In the genomic region with DNA sequence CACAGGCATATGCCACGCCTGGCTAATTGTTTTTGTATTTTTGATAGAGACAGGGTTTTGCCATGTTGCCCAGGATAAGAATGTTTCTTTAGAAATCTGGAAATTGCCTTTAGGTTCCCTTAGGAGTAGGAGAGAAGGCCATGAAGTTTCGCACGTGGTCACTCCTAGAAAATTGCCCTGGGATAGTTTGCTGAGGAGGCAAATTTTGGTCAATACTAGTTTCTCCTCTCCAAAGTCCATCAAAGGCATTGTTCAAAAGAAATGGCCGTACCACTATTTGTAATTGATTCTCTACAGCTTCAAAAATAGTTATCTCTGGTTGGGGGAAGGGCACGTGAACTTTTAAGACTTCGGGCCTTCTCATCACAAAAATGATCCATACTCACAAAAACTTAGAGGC, we compare ENCODE assay signal across 9 cellular contexts. TPM values are rescaled to one million over a fixed set of nuclear protein-coding genes. Genes with fewer than 3 reads are reported as not detected.
DNase-seq lines count a peak whose midpoint lies in the region; ATAC-seq and TF ChIP-seq lines count a peak whose summit lies in the region.
"Had no signal": no experiment of that assay in that cellular context is flagged by ENCODE, and none has a peak within 500 bp of the region (broad histone marks: within the 10 kb centered on the region; RNA-seq: fewer than 3 reads in every experiment).

No MANE protein-coding gene starts in this region.

- H3K79me2 ChIP-seq in OCI-LY7 (ENCODE audit: insufficient read depth, low read depth, low read length): peaks cover 29% of the 10 kb centered on the region

- intact Hi-C loops in MCF 10A (cut with micrococcal nuclease) (loop anchor here (1.0 to 10.0 kb wide), 4 partner anchors 71 to 276 kb away; partner anchors contain the start of genes AK6, CCDC125, CENPH and RAD17), breast epithelium (cut with DNase I; ENCODE audit: low total_unique reads) (no loop called here), OCI-LY7 (cut with micrococcal nuclease; ENCODE audit: unreplicated experiment) (loop anchor here (1.0 to 5.0 kb wide), 4 partner anchors 74 to 319 kb away; partner anchors contain the start of genes CCDC125 and CCNB1), gastrocnemius medialis (cut with DNase I; ENCODE audit: low total_unique reads) (loop anchor here (1.0 to 10.0 kb wide), 5 partner anchors 124 to 1838 kb away; partner anchors contain the start of genes AK6, CCDC125, CDK7 and RAD17)

- H3K4me1 ChIP-seq in breast epithelium (peaks cover 0 to 4% of the 10 kb centered on the region in 2 donors), OCI-LY7 (ENCODE audit: insufficient read depth, low read length, poor library complexity, severe bottlenecking) (peaks cover 14% of the 10 kb centered on the region), gastrocnemius medialis (peaks cover 15 to 16% of the 10 kb centered on the region in 2 donors)

- H3K9me3 Mint-ChIP-seq in MCF 10A (ENCODE audit: unreplicated experiment): no peaks in the 10 kb centered on the region
- no peaks in the 10 kb centered on the region for H3K9me3 Mint-ChIP-seq in endothelial cell (ENCODE audit: unreplicated experiment)
- H3K9me3 Mint-ChIP-seq in stimulated activated effector memory CD8-positive, alpha-beta T cell treated with anti-CD3 and anti-CD28 coated beads, Interleukin-12 subunit alpha, Interleukin-12 subunit beta, amount 100 ng/mL, for 72 hours: no peaks in the 10 kb centered on the region

- H3K27me3 Mint-ChIP-seq in MCF 10A (ENCODE audit: insufficient read depth, unreplicated experiment) (no peaks in the 10 kb centered on the region), endothelial cell (ENCODE audit: unreplicated experiment) (peaks cover 10% of the 10 kb centered on the region)

- peak overlapping the region; percentile 92 for H3K27ac Mint-ChIP-seq in MCF 10A (ENCODE audit: low read depth, unreplicated experiment)
- no peak overlapping the region for H3K27ac Mint-ChIP-seq in endothelial cell (ENCODE audit: unreplicated experiment)
- H3K27ac Mint-ChIP-seq in stimulated activated effector memory CD8-positive, alpha-beta T cell treated with anti-CD3 and anti-CD28 coated beads, Interleukin-12 subunit alpha, Interleukin-12 subunit beta, amount 100 ng/mL, for 72 hours: no peak overlapping the region

- H3K4me2 ChIP-seq in OCI-LY7 (ENCODE audit: low read length): no peak overlapping the region

- H2AFZ ChIP-seq in OCI-LY7 (ENCODE audit: low read length): peak overlapping the region; percentile 80; the same call in 1 of the 2 replicates

- H3K4me3 ChIP-seq in breast epithelium: no peak overlapping the region
- H3K4me3 ChIP-seq in OCI-LY7 (ENCODE audit: low read depth, low read length, poor library complexity, severe bottlenecking): no peak overlapping the region
- H3K4me3 ChIP-seq in gastrocnemius medialis: no peak overlapping the region
- H3K4me3 ChIP-seq: thyroid gland had no signal

- CTCF ChIA-PET in MCF 10A (lab: Yijun Ruan, JAX): interaction anchor here (0.5 to 3.2 kb wide), 26 partner anchors 10 to 1977 kb away, joined by 3 to 13 read pairs (median 5); partner anchors contain the start of genes AK6, CDK7, CENPH and RAD17
- CTCF ChIA-PET in OCI-LY7 (lab: Charles Lee; ENCODE audit: unreplicated experiment): interaction anchor here (0.7 to 1.3 kb wide), 3 partner anchors 9 to 280 kb away, joined by 3 to 6 read pairs (median 3); no protein-coding TSS in a partner anchor

- H3K9me2 ChIP-seq in OCI-LY7 (ENCODE audit: insufficient read depth, low read length): no peaks in the 10 kb centered on the region

- ATAC-seq in stimulated activated effector memory CD8-positive, alpha-beta T cell treated with anti-CD3 and anti-CD28 coated beads, Interleukin-12 subunit alpha, Interleukin-12 subunit beta, amount 100 ng/mL, for 72 hours: no peak
- ATAC-seq in gastrocnemius medialis: no peak

- BruUV-seq in MCF 10A (replicated peaks; lab: Mats Ljungman, UMichigan) (no TSS peak), OCI-LY7 (replicated peaks; lab: Mats Ljungman, UMichigan) (no TSS peak)

- in situ Hi-C loops in gastrocnemius medialis (cut with MboI; ENCODE audit: low sequenced_read_pairs in 4 of 4): loop anchor here (10.0 to 25.0 kb wide), 5 partner anchors 72 to 282 kb away; partner anchors contain the start of genes AK6 (in 2 of the 4), CCNB1 (in 2 of the 4), RAD17 (in 2 of the 4) and TAF9 (in 2 of the 4)

- H3K27ac ChIP-seq in breast epithelium (no peak overlapping the region), OCI-LY7 (ENCODE audit: low read depth, low read length, poor library complexity, severe bottlenecking) (no peak overlapping the region), gastrocnemius medialis (peak overlapping the region in 1 of 4 donors; percentile 63)
- H3K27ac ChIP-seq: thyroid gland had no signal

- DNase-seq in MCF 10A (ENCODE audit: unreplicated experiment) (no peak), breast epithelium (ENCODE audit: low spot score in 2 of 2) (no peak), OCI-LY7 (ENCODE audit: low spot score) (no peak), endothelial cell (ENCODE audit: low spot score) (no peak), NK-92 (lab: John Stamatoyannopoulos, UW; ENCODE audit: unreplicated experiment) (no peak), Ammon's horn (ENCODE audit: low spot score) (no peak), gastrocnemius medialis (no peak)
- no peak for DNase-seq in stimulated activated effector memory CD8-positive, alpha-beta T cell treated with anti-CD3 and anti-CD28 coated beads, Interleukin-12 subunit alpha, Interleukin-12 subunit beta, amount 100 ng/mL, for 72 hours (ENCODE audit: low spot score in 2 of 2)

- H3K4me1 Mint-ChIP-seq in MCF 10A (ENCODE audit: insufficient read depth, unreplicated experiment) (peaks cover 16% of the 10 kb centered on the region), endothelial cell (ENCODE audit: unreplicated experiment) (peaks cover 15% of the 10 kb centered on the region)
- peaks cover 10% of the 10 kb centered on the region for H3K4me1 Mint-ChIP-seq in stimulated activated effector memory CD8-positive, alpha-beta T cell treated with anti-CD3 and anti-CD28 coated beads, Interleukin-12 subunit alpha, Interleukin-12 subunit beta, amount 100 ng/mL, for 72 hours

- POLR2A ChIA-PET in MCF 10A (lab: Yijun Ruan, JAX) (interaction anchor here (0.6 to 2.5 kb wide), 18 partner anchors 9 to 424 kb away, joined by 3 to 21 read pairs (median 5); partner anchors contain the start of genes AK6, CDK7, CENPH and RAD17), OCI-LY7 (lab: Charles Lee) (interaction anchor here (1.4 to 1.8 kb wide), 2 partner anchors 9 to 279 kb away, joined by 4 to 8 read pairs; no protein-coding TSS in a partner anchor)

- H3K36me3 Mint-ChIP-seq in MCF 10A (ENCODE audit: insufficient read depth, unreplicated experiment) (peaks cover 22% of the 10 kb centered on the region), endothelial cell (ENCODE audit: low read depth, unreplicated experiment) (no peaks in the 10 kb centered on the region)
- peaks cover 39% of the 10 kb centered on the region for H3K36me3 Mint-ChIP-seq in stimulated activated effector memory CD8-positive, alpha-beta T cell treated with anti-CD3 and anti-CD28 coated beads, Interleukin-12 subunit alpha, Interleukin-12 subunit beta, amount 100 ng/mL, for 72 hours

- TF ChIP-seq CTCF in MCF 10A (IDR thresholded peaks at IDR 0.05; ENCODE audit: unreplicated experiment): no peak
- TF ChIP-seq CTCF in breast epithelium (IDR thresholded peaks at IDR 0.05): no peak
- no peak for TF ChIP-seq CTCF in OCI-LY7 (conservative IDR thresholded peaks at IDR 0.05; ENCODE audit: low read length)
- no peak for TF ChIP-seq CTCF in endothelial cell (IDR thresholded peaks at IDR 0.05; ENCODE audit: unreplicated experiment)
- TF ChIP-seq CTCF in gastrocnemius medialis (IDR thresholded peaks at IDR 0.05 in 4 of 5, conservative IDR thresholded peaks at IDR 0.05 in 1 of 5): no peak

- H3K36me3 ChIP-seq in breast epithelium: no peaks in the 10 kb centered on the region
- H3K36me3 ChIP-seq in OCI-LY7 (ENCODE audit: insufficient read depth, low read length): peaks cover 16% of the 10 kb centered on the region
- no peaks in the 10 kb centered on the region for H3K36me3 ChIP-seq in gastrocnemius medialis
- H3K36me3 ChIP-seq: thyroid gland had no signal

- H4K20me1 ChIP-seq in OCI-LY7 (ENCODE audit: insufficient read depth, low read length): peaks cover 6% of the 10 kb centered on the region; the same call in 1 of the 2 replicates

- no peak overlapping the region for H3K4me3 Mint-ChIP-seq in MCF 10A (ENCODE audit: unreplicated experiment)
- peak overlapping the region; percentile 28 for H3K4me3 Mint-ChIP-seq in endothelial cell (ENCODE audit: unreplicated experiment)
- peak overlapping the region; percentile 83 for H3K4me3 Mint-ChIP-seq in stimulated activated effector memory CD8-positive, alpha-beta T cell treated with anti-CD3 and anti-CD28 coated beads, Interleukin-12 subunit alpha, Interleukin-12 subunit beta, amount 100 ng/mL, for 72 hours

- no peaks in the 10 kb centered on the region for H3K27me3 ChIP-seq in breast epithelium
- no peaks in the 10 kb centered on the region for H3K27me3 ChIP-seq in gastrocnemius medialis
- H3K27me3 ChIP-seq: thyroid gland had no signal

- H3K9me3 ChIP-seq in breast epithelium: no peaks in the 10 kb centered on the region
- H3K9me3 ChIP-seq in OCI-LY7 (ENCODE audit: low read length): no peaks in the 10 kb centered on the region
- no peaks in the 10 kb centered on the region for H3K9me3 ChIP-seq in gastrocnemius medialis
- H3K9me3 ChIP-seq: thyroid gland had no signal

- no peak for TF ChIP-seq POLR2A in breast epithelium (IDR thresholded peaks at IDR 0.05)
- no peak for TF ChIP-seq POLR2A in gastrocnemius medialis (IDR thresholded peaks at IDR 0.05)

RNA-seq across cellular contexts. Expression of gene SLC30A5, which starts 0.8 kb away (rescaled TPM):
- 61.8 and 73.8 TPM in 2 replicates for total RNA-seq in MCF 10A (2022)
- total RNA-seq in breast epithelium: 10 to 100 TPM; 42.9 to 63.2 (median 52.4) TPM
- 30.2 and 47.5 TPM in 2 replicates for total RNA-seq in OCI-LY7 (2014; rRNA removed; shearing (Covaris generic))
- 39.0 and 42.6 TPM in 2 replicates for total RNA-seq in OCI-LY7 (2022)
- 28.1 TPM for total RNA-seq in endothelial cell (ENCODE audit: unreplicated experiment)
- total RNA-seq in gastrocnemius medialis: 10 to 100 TPM; 14.6 to 35.3 (median 24.5) TPM
